Comparison of ENCODE assay signal across 9 cellular contexts in the genomic region with DNA sequence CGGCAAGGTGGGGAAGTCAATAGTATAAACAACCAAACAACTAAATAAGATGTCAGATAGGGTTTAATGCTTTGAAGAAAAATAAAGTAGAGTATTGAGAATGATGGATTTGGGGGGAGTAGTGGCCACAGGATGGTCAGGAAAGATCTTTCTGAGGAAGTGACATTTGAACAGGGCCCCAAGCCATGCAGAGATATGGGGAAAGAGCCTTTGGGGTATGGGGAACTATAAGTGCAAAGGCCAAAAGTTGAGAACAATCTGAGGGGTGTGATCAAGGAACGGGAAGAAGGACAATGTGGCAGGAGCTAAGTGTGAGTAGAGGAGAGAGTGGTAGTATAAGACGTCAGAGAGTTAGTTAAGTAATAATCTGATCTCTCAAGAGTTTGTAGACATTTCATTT. TPM values are rescaled to one million over a fixed set of nuclear protein-coding genes. Genes with fewer than 3 reads are reported as not detected.
A peak's percentile ranks its signal among the peaks of the same experiment; 100 is the strongest.
DNase-seq lines count a peak whose midpoint lies in the region; ATAC-seq lines count a peak whose summit lies in the region.
"Had no signal": no experiment of that assay in that cellular context is flagged by ENCODE, and none has a peak within 500 bp of the region (broad histone marks: within the 10 kb centered on the region; RNA-seq: fewer than 3 reads in every experiment).

No MANE protein-coding gene starts in this region.

- H3K27me3 Mint-ChIP-seq in activated CD4-positive, alpha-beta memory T cell treated with anti-CD3 and anti-CD28 coated beads for 36 hours: peaks cover 3% of the 10 kb centered on the region

- H3K4me3 ChIP-seq in right cardiac atrium (ENCODE audit: low read length) (peak overlapping the region; percentile 69), iPS-20b (ENCODE audit: low read length) (peak overlapping the region; percentile 89)

- peaks cover 9% of the 10 kb centered on the region for H3K36me3 Mint-ChIP-seq in activated CD4-positive, alpha-beta memory T cell treated with anti-CD3 and anti-CD28 coated beads for 36 hours

- 69% methylated on average over 3 of the region's 3 CpGs for WGBS in right cardiac atrium

- DNase-seq in right cardiac atrium (no peak), Right ventricle myocardium superior (no peak), DMS79 (lab: John Stamatoyannopoulos, UW) (no peak), NCI-H187 treated with DMSO at 0.1 percent for 48 hours (lab: John Stamatoyannopoulos, UW) (no peak), NCI-H82 (lab: John Stamatoyannopoulos, UW) (no peak), HUDEP-2 (lab: John Stamatoyannopoulos, UW; ENCODE audit: unreplicated experiment in 76 of 76) (no peak)
- no peak for DNase-seq in activated CD4-positive, alpha-beta memory T cell treated with anti-CD3 and anti-CD28 coated beads for 36 hours
- DNase-seq: NCI-H1417 treated with DMSO at 0.1 percent for 48 hours had no signal

- intact Hi-C loops in right cardiac atrium (cut with DNase I): no loop called here
- intact Hi-C loops in Right ventricle myocardium superior (cut with DNase I): no loop called here
- intact Hi-C loops in activated CD4-positive, alpha-beta memory T cell treated with anti-CD3 and anti-CD28 coated beads for 36 hours (cut with micrococcal nuclease): loop anchor here (2.0 to 5.0 kb wide), 3 partner anchors 70 to 479 kb away; a partner anchor contains a TSS

- H3K9me3 Mint-ChIP-seq in activated CD4-positive, alpha-beta memory T cell treated with anti-CD3 and anti-CD28 coated beads for 36 hours: no peaks in the 10 kb centered on the region

- no peaks in the 10 kb centered on the region for H3K9me3 ChIP-seq in right cardiac atrium (ENCODE audit: control insufficient read depth, low read length)
- no peaks in the 10 kb centered on the region for H3K9me3 ChIP-seq in iPS-20b (ENCODE audit: insufficient read depth, low read depth, low read length)

- peak overlapping the region; percentile 39 for H3K4me3 Mint-ChIP-seq in activated CD4-positive, alpha-beta memory T cell treated with anti-CD3 and anti-CD28 coated beads for 36 hours

- H3K27ac ChIP-seq in right cardiac atrium (ENCODE audit: low read length) (no peak overlapping the region), iPS-20b (ENCODE audit: low read length) (no peak overlapping the region)

- no peaks in the 10 kb centered on the region for H3K27me3 ChIP-seq in right cardiac atrium (ENCODE audit: control insufficient read depth, insufficient read depth)
- no peaks in the 10 kb centered on the region for H3K27me3 ChIP-seq in iPS-20b (ENCODE audit: insufficient read depth, low read length)

- no peak overlapping the region for H3K27ac Mint-ChIP-seq in activated CD4-positive, alpha-beta memory T cell treated with anti-CD3 and anti-CD28 coated beads for 36 hours

- POLR2A ChIA-PET in activated CD4-positive, alpha-beta memory T cell treated with anti-CD3 and anti-CD28 coated beads for 36 hours (lab: Charles Lee): no interaction called here

- CTCF ChIA-PET in activated CD4-positive, alpha-beta memory T cell treated with anti-CD3 and anti-CD28 coated beads for 36 hours (lab: Charles Lee): interaction anchor here (2.8 kb wide), 1 partner anchor 109 kb away, joined by 9 read pairs; no protein-coding TSS in a partner anchor

- H3K4me1 Mint-ChIP-seq in activated CD4-positive, alpha-beta memory T cell treated with anti-CD3 and anti-CD28 coated beads for 36 hours (ENCODE audit: low read depth): peaks cover 17% of the 10 kb centered on the region

- H3K4me1 ChIP-seq in right cardiac atrium (ENCODE audit: control insufficient read depth, insufficient read depth, low read length): peaks cover 2% of the 10 kb centered on the region
- no peaks in the 10 kb centered on the region for H3K4me1 ChIP-seq in iPS-20b (ENCODE audit: insufficient read depth, low read length)

- H3K36me3 ChIP-seq in iPS-20b (ENCODE audit: insufficient read depth, low read depth, low read length): peaks cover 22% of the 10 kb centered on the region

- H3K9ac ChIP-seq in iPS-20b (ENCODE audit: low read depth, low read length): no peak overlapping the region; the same call in 1 of the 2 replicates

- ATAC-seq in right cardiac atrium (no peak), Right ventricle myocardium superior (ENCODE audit: poor library complexity) (no peak)

RNA-seq across cellular contexts. Expression of a gene that starts 1.3 kb away (rescaled TPM):
- total RNA-seq in right cardiac atrium: 10 to 100 TPM; 41.7 to 49.5 (median 45.9) TPM
- 44.0 TPM for polyA plus RNA-seq in right cardiac atrium
- 56.4 TPM for total RNA-seq in Right ventricle myocardium superior
- 10 to 100 TPM; 49.2 to 50.2 TPM for total RNA-seq in activated CD4-positive, alpha-beta memory T cell treated with anti-CD3 and anti-CD28 coated beads for 36 hours

RNA-seq across cellular contexts. Expression of a gene that starts 15.7 kb away (rescaled TPM):
- total RNA-seq in right cardiac atrium (1 to 10 TPM; 1.3 to 3.6 (median 2.0) TPM), Right ventricle myocardium superior (6.3 TPM)
- 2.6 TPM for polyA plus RNA-seq in right cardiac atrium
- total RNA-seq in activated CD4-positive, alpha-beta memory T cell treated with anti-CD3 and anti-CD28 coated beads for 36 hours: under 1 TPM in 1 of 2 experiments, not detected in 1; 0.22 TPM
